ENCODE assay signal across 21 cellular contexts in the genomic region with DNA sequence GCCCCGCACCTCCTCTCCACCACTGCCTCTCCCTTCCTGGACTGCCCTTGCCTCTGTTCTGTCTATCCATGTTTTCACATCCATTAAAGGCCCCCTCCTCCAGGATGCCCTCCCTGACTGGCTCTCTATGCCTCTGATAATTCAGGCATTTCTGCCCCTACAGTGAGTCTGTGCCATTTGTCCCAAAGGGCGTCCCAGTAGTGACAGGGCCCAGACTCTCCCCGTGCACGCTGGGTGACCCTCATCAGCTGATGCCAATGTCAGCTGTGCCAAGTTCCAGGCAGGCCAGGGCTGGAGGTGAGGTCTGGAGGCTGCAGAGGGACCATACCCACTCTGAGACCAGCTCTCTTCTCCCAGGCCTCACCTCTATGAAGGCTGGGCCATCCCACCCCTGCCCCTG. TPM values are rescaled to one million over a fixed set of nuclear protein-coding genes. Genes with fewer than 3 reads are reported as not detected.
DNase-seq lines count a peak whose midpoint lies in the region; ATAC-seq and TF ChIP-seq lines count a peak whose summit lies in the region.
"Had no signal": no experiment of that assay in that cellular context is flagged by ENCODE, and none has a peak within 500 bp of the region (broad histone marks: within the 10 kb centered on the region; RNA-seq: fewer than 3 reads in every experiment).

No MANE protein-coding gene starts in this region.

- 0 out of 2 replicates have a peak, but pooled peaks cover 2% of the 10 kb centered on the region for H3K9me1 ChIP-seq in IMR-90 (ENCODE audit: insufficient read depth, low read length)

- ATAC-seq in IMR-90 (ENCODE audit: low read depth) = no peak
- ATAC-seq: activated T-cell treated with anti-CD3 and anti-CD28 coated beads, Interleukin-2, amount 50 U/mL, for 72 hours; left lung had no signal

- no peak overlapping the region for H4K8ac ChIP-seq in IMR-90 (ENCODE audit: low read depth in 2 of 2, low read length in 2 of 2)

- H3K79me2 ChIP-seq in mammary epithelial cell (ENCODE audit: insufficient read depth, low read length) (peaks cover 42% of the 10 kb centered on the region), smooth muscle cell (ENCODE audit: low read depth) (no peaks in the 10 kb centered on the region)

- no peak overlapping the region for H2BK20ac ChIP-seq in IMR-90 (ENCODE audit: low read depth, low read length)

- H3K9me3 ChIP-seq in mammary epithelial cell (replicated peaks; ENCODE audit: insufficient read depth, low read length) = no peaks in the 10 kb centered on the region
- H3K9me3 ChIP-seq in IMR-90 (ENCODE audit: control insufficient read depth, insufficient read depth, low read length) = no peaks in the 10 kb centered on the region
- no peaks in the 10 kb centered on the region for H3K9me3 ChIP-seq in smooth muscle cell (replicated peaks; ENCODE audit: low read depth)
- H3K9me3 ChIP-seq: Caco-2, left lung had no signal

- no peak overlapping the region for H3K14ac ChIP-seq in IMR-90 (replicated peaks; ENCODE audit: low read depth, low read length)

- intact Hi-C loops in MCF 10A (cut with micrococcal nuclease) (no loop called here), mammary epithelial cell (cut with micrococcal nuclease) (loop anchor here (5.0 kb wide), 1 partner anchor 623 kb away; no protein-coding TSS in a partner anchor), IMR-90 (cut with micrococcal nuclease) (loop anchor here (5.0 kb wide), 1 partner anchor 247 kb away; no protein-coding TSS in a partner anchor)

- no peaks in the 10 kb centered on the region for H4K20me1 ChIP-seq in mammary epithelial cell (ENCODE audit: insufficient read depth, low read length)
- H4K20me1 ChIP-seq in IMR-90 (ENCODE audit: insufficient read depth, low read length) = peaks cover 2% of the 10 kb centered on the region; the same call in 1 of the 2 replicates
- no peaks in the 10 kb centered on the region for H4K20me1 ChIP-seq in smooth muscle cell (ENCODE audit: low read depth)

- H3K79me1 ChIP-seq in IMR-90 (ENCODE audit: low read depth in 1 of 2, low read length in 2 of 2) = peaks cover 0 to 15% of the 10 kb centered on the region in 2 experiments; a peak in 1 of 4 replicates

- no peak overlapping the region for H3K4me3 Mint-ChIP-seq in MCF 10A (ENCODE audit: unreplicated experiment)
- no peak overlapping the region for H3K4me3 Mint-ChIP-seq in nephron progenitor cell
- H3K4me3 Mint-ChIP-seq: activated CD4-positive, alpha-beta T cell treated with anti-CD3 and anti-CD28 coated beads, Interleukin-2, amount 10 ng/mL, durations not matched to agents 7 days and 5 days; activated naive CD4-positive, alpha-beta T cell treated with anti-CD3 and anti-CD28 coated beads, Interleukin-2, amount 10 ng/mL, durations not matched to agents 7 days and 5 days; activated T-cell treated with anti-CD3 and anti-CD28 coated beads, Interleukin-2, amount 50 U/mL, for 72 hours; mesothelial cell of epicardium; type B pancreatic cell had no signal

- no peak overlapping the region for H2BK15ac ChIP-seq in IMR-90 (ENCODE audit: low read depth, low read length)

- H3K4me1 Mint-ChIP-seq in MCF 10A (ENCODE audit: insufficient read depth, unreplicated experiment) (peaks cover 27% of the 10 kb centered on the region), nephron progenitor cell (peaks cover 41% of the 10 kb centered on the region)

- DNase-seq in MCF 10A (ENCODE audit: unreplicated experiment) (no peak), mammary epithelial cell (no peak), IMR-90 (no peak), cerebellum (ENCODE audit: low spot score) (peak; percentile 49), nephron progenitor cell (no peak), smooth muscle cell (lab: John Stamatoyannopoulos, UW; ENCODE audit: unreplicated experiment) (no peak), SHP77 treated with DMSO at 0.1 percent for 48 hours (lab: John Stamatoyannopoulos, UW) (no peak)
- DNase-seq in stimulated activated naive CD4-positive, alpha-beta T cell (lab: John Stamatoyannopoulos, UW) = no peak
- DNase-seq: activated CD4-positive, alpha-beta T cell treated with anti-CD3 and anti-CD28 coated beads, Interleukin-2, amount 10 ng/mL, durations not matched to agents 7 days and 5 days; activated naive CD4-positive, alpha-beta T cell treated with anti-CD3 and anti-CD28 coated beads, Interleukin-2, amount 10 ng/mL, durations not matched to agents 7 days and 5 days; activated T-cell treated with anti-CD3 and anti-CD28 coated beads, Interleukin-2, amount 50 U/mL, for 72 hours; Caco-2; DMS79 treated with DMSO at 0.1 percent for 48 hours; HCEC 1CT; Karpas-422; left lung; naive thymus-derived CD8-positive, alpha-beta T cell; NCI-H774 had no signal

- no peaks in the 10 kb centered on the region for H3K27me3 Mint-ChIP-seq in MCF 10A (ENCODE audit: insufficient read depth, unreplicated experiment)
- peaks cover 27% of the 10 kb centered on the region for H3K27me3 Mint-ChIP-seq in nephron progenitor cell (ENCODE audit: low read depth, poor library complexity)
- H3K27me3 Mint-ChIP-seq: type B pancreatic cell had no signal

- WGBS in mammary epithelial cell (ENCODE audit: low coverage, missing lambda C conversion rate) = 60% methylated on average over 3 of the region's 4 CpGs
- no CpG with 5 or more reads among the region's 4 CpGs for WGBS in IMR-90 (ENCODE audit: extremely low coverage in 2 of 2, insufficient read length in 1 of 2), 2 experiments
- 95% methylated on average over 4 of the region's 4 CpGs for WGBS in smooth muscle cell (ENCODE audit: low lambda C conversion rate)

- H3K4me3 ChIP-seq in mammary epithelial cell (replicated peaks in 1 of 3; ENCODE audit: insufficient read depth in 1 of 3, low read depth in 2 of 3, low read length in 3 of 3) = no peak overlapping the region
- no peak overlapping the region for H3K4me3 ChIP-seq in IMR-90 (ENCODE audit: insufficient read depth, low read depth, low read length)
- H3K4me3 ChIP-seq in smooth muscle cell = no peak overlapping the region
- H3K4me3 ChIP-seq: cardiac muscle cell, left lung had no signal

- no peak overlapping the region for H3K18ac ChIP-seq in IMR-90 (ENCODE audit: low read depth, low read length)

- H3K4me2 ChIP-seq in mammary epithelial cell (ENCODE audit: insufficient read depth, low read depth, low read length) (no peak overlapping the region), IMR-90 (ENCODE audit: low read depth, low read length) (no peak overlapping the region), smooth muscle cell (no peak overlapping the region)

- H3K56ac ChIP-seq in IMR-90 (ENCODE audit: extremely low read depth, insufficient read depth, low read length) = no peak overlapping the region

- H2AFZ ChIP-seq in mammary epithelial cell (ENCODE audit: low read depth, low read length) (no peak overlapping the region), IMR-90 (replicated peaks; ENCODE audit: low read length, poor library complexity) (peak overlapping the region; percentile 29), smooth muscle cell (ENCODE audit: low read depth) (no peak overlapping the region)

- no peak for TF ChIP-seq RAD21 in IMR-90 (IDR thresholded peaks at IDR 0.05; ENCODE audit: low read length)

- H2AK9ac ChIP-seq in IMR-90 (replicated peaks; ENCODE audit: low read depth, low read length, poor library complexity) = peak overlapping the region; percentile 42

- in situ Hi-C loops in mammary epithelial cell (cut with MboI; ENCODE audit: low sequenced_read_pairs in 2 of 2) (no loop called here), IMR-90 (cut with MboI; ENCODE audit: low sequenced_read_pairs) (loop anchor here (10.0 kb wide), 1 partner anchor 150 kb away; no protein-coding TSS in a partner anchor)

- no peak overlapping the region for H3K27ac ChIP-seq in mammary epithelial cell (ENCODE audit: insufficient read depth, low read depth, low read length)
- no peak overlapping the region for H3K27ac ChIP-seq in IMR-90 (ENCODE audit: insufficient read depth, low read length)
- H3K27ac ChIP-seq in smooth muscle cell (ENCODE audit: low read depth) = no peak overlapping the region
- H3K27ac ChIP-seq: cardiac muscle cell, left lung had no signal

- no peaks in the 10 kb centered on the region for H3K9me3 Mint-ChIP-seq in MCF 10A (ENCODE audit: unreplicated experiment)
- H3K9me3 Mint-ChIP-seq in nephron progenitor cell = no peaks in the 10 kb centered on the region
- H3K9me3 Mint-ChIP-seq: activated CD4-positive, alpha-beta T cell treated with anti-CD3 and anti-CD28 coated beads, Interleukin-2, amount 10 ng/mL, durations not matched to agents 7 days and 5 days; activated naive CD4-positive, alpha-beta T cell treated with anti-CD3 and anti-CD28 coated beads, Interleukin-2, amount 10 ng/mL, durations not matched to agents 7 days and 5 days; activated T-cell treated with anti-CD3 and anti-CD28 coated beads, Interleukin-2, amount 50 U/mL, for 72 hours; mesothelial cell of epicardium; naive thymus-derived CD8-positive, alpha-beta T cell; type B pancreatic cell had no signal

- H3K27me3 ChIP-seq in mammary epithelial cell (ENCODE audit: insufficient read depth, low read length) (no peaks in the 10 kb centered on the region), IMR-90 (ENCODE audit: control insufficient read depth, insufficient read depth, low read length) (no peaks in the 10 kb centered on the region; the same call in 1 of the 2 replicates), smooth muscle cell (ENCODE audit: low read depth) (no peaks in the 10 kb centered on the region)
- H3K27me3 ChIP-seq: cardiac muscle cell had no signal

- no peak overlapping the region for H2AK5ac ChIP-seq in IMR-90 (ENCODE audit: low read depth, low read length)

- POLR2A ChIA-PET in MCF 10A (lab: Yijun Ruan, JAX) (interaction anchor here (0.7 to 1.9 kb wide), 3 partner anchors 11 to 25 kb away, joined by 3 to 6 read pairs (median 3); no protein-coding TSS in a partner anchor), IMR-90 (lab: Charles Lee; ENCODE audit: unreplicated experiment) (no interaction called here)

- H3K27ac Mint-ChIP-seq in MCF 10A (ENCODE audit: low read depth, unreplicated experiment) (peak overlapping the region; percentile 31), nephron progenitor cell (peak overlapping the region; percentile 66)
- H3K27ac Mint-ChIP-seq: activated CD4-positive, alpha-beta T cell treated with anti-CD3 and anti-CD28 coated beads, Interleukin-2, amount 10 ng/mL, durations not matched to agents 7 days and 5 days; activated naive CD4-positive, alpha-beta T cell treated with anti-CD3 and anti-CD28 coated beads, Interleukin-2, amount 10 ng/mL, durations not matched to agents 7 days and 5 days; activated T-cell treated with anti-CD3 and anti-CD28 coated beads, Interleukin-2, amount 50 U/mL, for 72 hours; mesothelial cell of epicardium; type B pancreatic cell had no signal

- H3K36me3 ChIP-seq in mammary epithelial cell (ENCODE audit: insufficient read depth, low read length) = no peaks in the 10 kb centered on the region
- no peaks in the 10 kb centered on the region for H3K36me3 ChIP-seq in IMR-90 (ENCODE audit: control insufficient read depth, insufficient read depth, low read length)
- no peaks in the 10 kb centered on the region for H3K36me3 ChIP-seq in smooth muscle cell (ENCODE audit: low read depth)
- H3K36me3 ChIP-seq: cardiac muscle cell, left lung had no signal

- no peak for TF ChIP-seq POLR2A in IMR-90 (IDR thresholded peaks at IDR 0.05; ENCODE audit: low read depth, low read length)

- CTCF ChIA-PET in MCF 10A (lab: Yijun Ruan, JAX) = interaction anchor here (0.7 kb wide), 1 partner anchor 110 kb away, joined by 3 read pairs; no protein-coding TSS in a partner anchor
- CTCF ChIA-PET in mammary epithelial cell (lab: Charles Lee; ENCODE audit: low non-redundant PET) = no interaction called here
- CTCF ChIA-PET in IMR-90 (lab: Yijun Ruan, JAX) = no interaction called here

- H3K4me1 ChIP-seq in mammary epithelial cell (ENCODE audit: insufficient read depth, low read length) (peaks cover 50% of the 10 kb centered on the region), IMR-90 (ENCODE audit: control insufficient read depth, insufficient read depth, low read length) (peaks cover 19% of the 10 kb centered on the region), smooth muscle cell (ENCODE audit: low read depth) (peaks cover 17% of the 10 kb centered on the region)

- no peak overlapping the region for H2BK5ac ChIP-seq in IMR-90 (ENCODE audit: low read depth, low read length, poor library complexity, severe bottlenecking)

- peaks cover 8% of the 10 kb centered on the region for H3F3A ChIP-seq in smooth muscle cell (ENCODE audit: low read depth)

- peaks cover 12% of the 10 kb centered on the region for H3K36me3 Mint-ChIP-seq in MCF 10A (ENCODE audit: insufficient read depth, unreplicated experiment)
- H3K36me3 Mint-ChIP-seq in nephron progenitor cell (ENCODE audit: low read depth) = no peaks in the 10 kb centered on the region
- H3K36me3 Mint-ChIP-seq: activated naive CD4-positive, alpha-beta T cell treated with anti-CD3 and anti-CD28 coated beads, Interleukin-2, amount 10 ng/mL, durations not matched to agents 7 days and 5 days; mesothelial cell of epicardium; type B pancreatic cell had no signal

- H4K5ac ChIP-seq in IMR-90 (ENCODE audit: low read depth, low read length) = no peak overlapping the region

- no peak overlapping the region for H4K91ac ChIP-seq in IMR-90 (ENCODE audit: insufficient read depth, low read depth, low read length)

- dilution Hi-C loops in mammary epithelial cell (cut with HindIII; ENCODE audit: low sequenced_read_pairs) = loop anchor here (5.0 kb wide), 4 partner anchors 37 to 93 kb away; no protein-coding TSS in a partner anchor
- dilution Hi-C loops in IMR-90 (cut with HindIII; ENCODE audit: low sequenced_read_pairs, unreplicated experiment) = no loop called here

- H3K4ac ChIP-seq in IMR-90 (ENCODE audit: low read depth, low read length) = no peak overlapping the region

- TF ChIP-seq CTCF in MCF 10A (IDR thresholded peaks at IDR 0.05; ENCODE audit: unreplicated experiment) = no peak
- no peak for TF ChIP-seq CTCF in mammary epithelial cell (conservative IDR thresholded peaks at IDR 0.05 in 1 of 2, IDR thresholded peaks at IDR 0.05 in 1 of 2; ENCODE audit: extremely low read depth in 1 of 2, insufficient read depth in 1 of 2, low read depth in 1 of 2, low read length in 2 of 2)
- no peak for TF ChIP-seq CTCF in IMR-90 (conservative IDR thresholded peaks at IDR 0.05; ENCODE audit: low read depth, low read length)
- TF ChIP-seq CTCF in nephron progenitor cell (IDR thresholded peaks at IDR 0.05) = no peak
- TF ChIP-seq CTCF in smooth muscle cell (IDR thresholded peaks at IDR 0.05; ENCODE audit: borderline replicate concordance, insufficient read depth, poor library complexity, severe bottlenecking) = no peak

- no peak overlapping the region for H3K23ac ChIP-seq in IMR-90 (ENCODE audit: low read depth, low read length)

- no peak overlapping the region for H2BK120ac ChIP-seq in IMR-90 (ENCODE audit: low read depth, low read length)

- BruUV-seq in MCF 10A (replicated peaks; lab: Mats Ljungman, UMichigan) = no TSS peak
- BruUV-seq in mammary epithelial cell (replicated peaks; lab: Mats Ljungman, UMichigan) = no TSS peak
- no TSS peak for BruUV-seq in IMR-90 (replicated peaks; lab: Mats Ljungman, UMichigan)

- H3K9ac ChIP-seq in mammary epithelial cell (ENCODE audit: insufficient read depth, low read length) (no peak overlapping the region), IMR-90 (ENCODE audit: low read depth, low read length) (no peak overlapping the region), smooth muscle cell (ENCODE audit: low read depth) (no peak overlapping the region)

RNA-seq across cellular contexts. Expression of gene PLEKHG5, which starts 3.2 kb away (rescaled TPM):
- total RNA-seq in MCF 10A (2022) (32.3 and 35.9 TPM in 2 replicates), mammary epithelial cell (10 to 100 TPM; 19.0 to 88.8 TPM), IMR-90 (2012; rRNA removed) (4.8 and 5.0 TPM in 2 replicates), cerebellum (13.5 TPM), smooth muscle cell (14.5 and 16.1 TPM in 2 replicates)
- polyA plus RNA-seq in mammary epithelial cell (25.3 TPM), IMR-90 (2012; rRNA removed) (11.6 and 13.7 TPM in 2 replicates), smooth muscle cell (10.6 and 17.8 TPM in 2 replicates)
- polyA minus RNA-seq in mammary epithelial cell = 20.3 TPM
- 4.8 and 7.8 TPM in 2 replicates for polyA plus RNA-seq in IMR-90 (2012; cell fraction: cytosol; rRNA removed)
- polyA plus RNA-seq in IMR-90 (2012; cell fraction: nucleus; rRNA removed; ENCODE audit: low replicate concordance) = 61.6 and 111 TPM in 2 replicates

RNA-seq across cellular contexts. Expression of gene TNFRSF25, which starts 28.7 kb away (rescaled TPM):
- total RNA-seq in MCF 10A (2022) (27.6 and 33.7 TPM in 2 replicates), mammary epithelial cell (10 to 100 TPM in 1 of 2 donors, 1 to 10 TPM in 1; 6.7 to 60.9 TPM), IMR-90 (2012; rRNA removed) (0.83 and 1.3 TPM in 2 replicates), cerebellum (9.5 TPM), smooth muscle cell (9.6 and 19.8 TPM in 2 replicates)
- polyA plus RNA-seq in mammary epithelial cell (21.0 TPM), IMR-90 (2012; rRNA removed) (11.2 and 14.5 TPM in 2 replicates), smooth muscle cell (10.1 and 17.7 TPM in 2 replicates)
- 5.8 TPM for polyA minus RNA-seq in mammary epithelial cell
- polyA plus RNA-seq in IMR-90 (2012; cell fraction: cytosol; rRNA removed) = 6.5 and 7.5 TPM in 2 replicates
- 119 and 293 TPM in 2 replicates for polyA plus RNA-seq in IMR-90 (2012; cell fraction: nucleus; rRNA removed; ENCODE audit: low replicate concordance)

RNA-seq across cellular contexts. Expression of gene NOL9, which starts 59.7 kb away (rescaled TPM):
- total RNA-seq in MCF 10A (2022) (49.2 and 62.3 TPM in 2 replicates), mammary epithelial cell (10 to 100 TPM; 25.5 to 36.4 TPM), IMR-90 (2012; rRNA removed) (19.2 and 21.4 TPM in 2 replicates), cerebellum (37.0 TPM), smooth muscle cell (12.0 and 16.8 TPM in 2 replicates)
- polyA plus RNA-seq in mammary epithelial cell (16.0 TPM), IMR-90 (2012; rRNA removed) (12.4 and 13.0 TPM in 2 replicates), smooth muscle cell (8.1 and 11.5 TPM in 2 replicates)
- 39.8 TPM for polyA minus RNA-seq in mammary epithelial cell
- polyA plus RNA-seq in IMR-90 (2012; cell fraction: cytosol; rRNA removed) = 4.2 and 5.3 TPM in 2 replicates
- 7.7 and 27.7 TPM in 2 replicates for polyA plus RNA-seq in IMR-90 (2012; cell fraction: nucleus; rRNA removed; ENCODE audit: low replicate concordance)
